Comparison of ENCODE assay signal across 8 cellular contexts in genomic region chr17:40062347-40063033, GRCh38. TPM values are rescaled to one million over a fixed set of nuclear protein-coding genes. Genes with fewer than 3 reads are reported as not detected.
DNase-seq lines count a peak whose midpoint lies in the region; ATAC-seq lines count a peak whose summit lies in the region.

THRA (plus strand) TSS chr17:40062965; CDS start chr17:40074489, 11,524 bp downstream.

- H3K27ac Mint-ChIP-seq in activated CD8-positive, alpha-beta memory T cell treated with anti-CD3 and anti-CD28 coated beads, Interleukin-2, amount 10 ng/mL, durations not matched to agents 7 days and 5 days = no peak within 1 kb of the TSS
- peak within 1 kb of the TSS; percentile 81 to 94 for H3K27ac Mint-ChIP-seq in effector memory CD8-positive, alpha-beta T cell
- peak within 1 kb of the TSS; percentile 85 for H3K27ac Mint-ChIP-seq in memory B cell

- CTCF ChIA-PET in activated CD8-positive, alpha-beta memory T cell treated with anti-CD3 and anti-CD28 coated beads, Interleukin-2, amount 10 ng/mL, durations not matched to agents 7 days and 5 days (lab: Charles Lee) = interaction anchor here (0.7 to 7.0 kb wide), 16 partner anchors 8 to 105 kb away, joined by 3 to 85 read pairs (median 4); partner anchors contain the start of genes CSF3, MED24 and NR1D1

- ATAC-seq in activated CD8-positive, alpha-beta memory T cell treated with anti-CD3 and anti-CD28 coated beads, Interleukin-2, amount 10 ng/mL, durations not matched to agents 7 days and 5 days = peak; percentile 94
- ATAC-seq in effector memory CD8-positive, alpha-beta T cell (replicated peaks) = peak; percentile 90
- ATAC-seq in memory B cell (ENCODE audit: low read depth) (peak; percentile 90), HG02981 (IDR thresholded peaks at IDR 0.05; ENCODE audit: unreplicated experiment) (no peak)

- H3K36me3 Mint-ChIP-seq in activated CD8-positive, alpha-beta memory T cell treated with anti-CD3 and anti-CD28 coated beads, Interleukin-2, amount 10 ng/mL, durations not matched to agents 7 days and 5 days = no peaks in the 10 kb centered on the region
- H3K36me3 Mint-ChIP-seq in effector memory CD8-positive, alpha-beta T cell (ENCODE audit: insufficient read depth) = peaks cover 6% of the 10 kb centered on the region
- no peaks in the 10 kb centered on the region for H3K36me3 Mint-ChIP-seq in memory B cell

- H3K27me3 Mint-ChIP-seq in activated CD8-positive, alpha-beta memory T cell treated with anti-CD3 and anti-CD28 coated beads, Interleukin-2, amount 10 ng/mL, durations not matched to agents 7 days and 5 days = peaks cover 25% of the 10 kb centered on the region
- peaks cover 3 to 11% of the 10 kb centered on the region in 2 donors for H3K27me3 Mint-ChIP-seq in effector memory CD8-positive, alpha-beta T cell
- peaks cover 3% of the 10 kb centered on the region for H3K27me3 Mint-ChIP-seq in memory B cell

- H3K4me1 Mint-ChIP-seq in activated CD8-positive, alpha-beta memory T cell treated with anti-CD3 and anti-CD28 coated beads, Interleukin-2, amount 10 ng/mL, durations not matched to agents 7 days and 5 days = peaks cover 25% of the 10 kb centered on the region
- peaks cover 37 to 41% of the 10 kb centered on the region in 2 donors for H3K4me1 Mint-ChIP-seq in effector memory CD8-positive, alpha-beta T cell (ENCODE audit: low read depth in 2 of 2)
- H3K4me1 Mint-ChIP-seq in memory B cell = peaks cover 32% of the 10 kb centered on the region

- no peaks in the 10 kb centered on the region for H3K9me3 Mint-ChIP-seq in activated CD8-positive, alpha-beta memory T cell treated with anti-CD3 and anti-CD28 coated beads, Interleukin-2, amount 10 ng/mL, durations not matched to agents 7 days and 5 days (ENCODE audit: low read depth)
- H3K9me3 Mint-ChIP-seq in effector memory CD8-positive, alpha-beta T cell = no peaks in the 10 kb centered on the region
- H3K9me3 Mint-ChIP-seq in memory B cell = no peaks in the 10 kb centered on the region

- DNase-seq in Daoy (ENCODE audit: low read depth) (peak; percentile 74), HCEC 1CT (peak; percentile 45), NCI-H2171 treated with DMSO at 0.1 percent for 48 hours (lab: John Stamatoyannopoulos, UW) (peak; percentile 29), memory B cell (ENCODE audit: low spot score in 2 of 2) (peak; percentile 65 to 76)
- peak; percentile 75 for DNase-seq in activated CD8-positive, alpha-beta memory T cell treated with anti-CD3 and anti-CD28 coated beads, Interleukin-2, amount 10 ng/mL, durations not matched to agents 7 days and 5 days
- DNase-seq in effector memory CD8-positive, alpha-beta T cell = peak; percentile 61 to 66 (median 65)
- DNase-seq in stimulated activated CD8-positive, alpha-beta memory T cell treated with anti-CD3 and anti-CD28 coated beads, Interleukin-15, amount 100 ng/mL, for 4 hours (ENCODE audit: low read depth in 2 of 2) = peak; percentile 43

- H3K4me3 Mint-ChIP-seq in activated CD8-positive, alpha-beta memory T cell treated with anti-CD3 and anti-CD28 coated beads, Interleukin-2, amount 10 ng/mL, durations not matched to agents 7 days and 5 days = peak within 1 kb of the TSS; percentile 80
- peak within 1 kb of the TSS; percentile 89 to 92 for H3K4me3 Mint-ChIP-seq in effector memory CD8-positive, alpha-beta T cell
- peak within 1 kb of the TSS; percentile 91 for H3K4me3 Mint-ChIP-seq in memory B cell

RNA-seq across cellular contexts. Expression of gene THRA, which starts in this region (rescaled TPM):
- 4.4 and 7.7 TPM in 2 replicates for total RNA-seq in Daoy (2014; rRNA removed; shearing (Covaris generic))
- 1 to 10 TPM; 5.9 to 8.3 TPM for total RNA-seq in activated CD8-positive, alpha-beta memory T cell treated with anti-CD3 and anti-CD28 coated beads, Interleukin-2, amount 10 ng/mL, durations not matched to agents 7 days and 5 days
